Comparison of ENCODE assay signal across 2 cellular contexts in genomic region chr19:43731346-43731745, GRCh38.
TF ChIP-seq lines count a peak whose summit lies in the region.

No MANE protein-coding gene starts in this region.

TF ChIP-seq in Ishikawa, 13 proteins besides CTCF, POLR2A, EP300 and RAD21:
- TF ChIP-seq TCF12 (IDR thresholded peaks at IDR 0.05; ENCODE audit: low read depth), result no peak
- TF ChIP-seq NFIC (IDR thresholded peaks at IDR 0.05), result 0 out of 2 replicates have a peak, but pooled peaks have one; percentile 13

TF ChIP-seq in H1, 55 proteins besides CTCF, POLR2A, EP300 and RAD21:
- TF ChIP-seq TBP (IDR thresholded peaks at IDR 0.05; ENCODE audit: low read depth, low read length) (no peak), BRCA1 (IDR thresholded peaks at IDR 0.05; ENCODE audit: low read depth, low read length) (no peak), BACH1 (IDR thresholded peaks at IDR 0.05; ENCODE audit: low read length) (no peak), E2F6 (IDR thresholded peaks at IDR 0.05) (no peak), NANOG (IDR thresholded peaks at IDR 0.05; ENCODE audit: insufficient read depth, low read depth, low read length, poor library complexity, severe bottlenecking) (no peak), YY1 (IDR thresholded peaks at IDR 0.05; ENCODE audit: low read depth, low read length) (no peak), RFX5 (IDR thresholded peaks at IDR 0.05; ENCODE audit: borderline replicate concordance, low read depth, low read length) (no peak), SUZ12 (IDR thresholded peaks at IDR 0.05; ENCODE audit: low read length) (no peak), POU5F1 (IDR thresholded peaks at IDR 0.05; ENCODE audit: low read depth, low read length) (no peak), ASH2L (IDR thresholded peaks at IDR 0.05; ENCODE audit: low read length) (no peak), SP4 (IDR thresholded peaks at IDR 0.05; ENCODE audit: low read length) (no peak), EZH2 (IDR thresholded peaks at IDR 0.05; ENCODE audit: low read depth, low read length, severe bottlenecking) (no peak), FOSL1 (IDR thresholded peaks at IDR 0.05; ENCODE audit: insufficient read depth, low read depth, low read length) (no peak), JUN (IDR thresholded peaks at IDR 0.05; ENCODE audit: low read depth, low read length) (no peak), SIRT6 (IDR thresholded peaks at IDR 0.05; ENCODE audit: low read length) (no peak), NRF1 (IDR thresholded peaks at IDR 0.05; ENCODE audit: low read depth, low read length) (no peak), RNF2 (IDR thresholded peaks at IDR 0.05; ENCODE audit: borderline replicate concordance, low read depth, low read length, missing control alignments, poor library complexity, severe bottlenecking) (no peak)
TF ChIP-seq in H1: peak in this region for 0.
